1 cellular context compared by ENCODE assay signal in genomic region chr3:46558184-46559029, GRCh38.
TF ChIP-seq lines count a peak whose summit lies in the region.

No MANE protein-coding gene starts in this region.

TF ChIP-seq in K562, 482 proteins besides CTCF, POLR2A, EP300 and RAD21 (continued from another document and continues in another):
- TF ChIP-seq REST (CRISPR knock-in tag; IDR thresholded peaks at IDR 0.05; ENCODE audit: low read depth): 0 out of 2 replicates have a peak, but pooled peaks have one; percentile 49
- TF ChIP-seq GATAD2B (IDR thresholded peaks at IDR 0.05; ENCODE audit: borderline replicate concordance): peak; percentile 40; the same call in 1 of the 2 replicates
- no peak; the same call in 1 of the 2 replicates for TF ChIP-seq SMAD3 (CRISPR knock-in tag; conservative IDR thresholded peaks at IDR 0.05)
- no peak for TF ChIP-seq ZNF224 (CRISPR knock-in tag; IDR thresholded peaks at IDR 0.05)
- TF ChIP-seq ZKSCAN1 (IDR thresholded peaks at IDR 0.05; ENCODE audit: low read depth, low read length): no peak; the same call in 1 of the 2 replicates
- TF ChIP-seq PREB (CRISPR knock-in tag; IDR thresholded peaks at IDR 0.05): no peak
- TF ChIP-seq ZBED1 (IDR thresholded peaks at IDR 0.05): no peak
- TF ChIP-seq XRCC3 (IDR thresholded peaks at IDR 0.05): no peak
- TF ChIP-seq MEF2D (tag; conservative IDR thresholded peaks at IDR 0.05; ENCODE audit: low read depth): no peak
- TF ChIP-seq NR0B1 (IDR thresholded peaks at IDR 0.05; ENCODE audit: partially characterized antibody): no peak
- TF ChIP-seq DPF2 (IDR thresholded peaks at IDR 0.05): no peak; the same call in 1 of the 2 replicates
- TF ChIP-seq ZNF395 (CRISPR knock-in tag; IDR thresholded peaks at IDR 0.05): no peak; the same call in 1 of the 2 replicates
- TF ChIP-seq THRA (IDR thresholded peaks at IDR 0.05): no peak
- no peak for TF ChIP-seq GABPB2 (CRISPR knock-in tag; conservative IDR thresholded peaks at IDR 0.05)
- peak in 1 of 2 experiments; percentile 31; a peak in 1 of 4 replicates for TF ChIP-seq HDAC1 (IDR thresholded peaks at IDR 0.05)
- no peak for TF ChIP-seq PHF21A (IDR thresholded peaks at IDR 0.05; ENCODE audit: borderline replicate concordance, low read depth)
- no peak for TF ChIP-seq MCM5 (IDR thresholded peaks at IDR 0.05; ENCODE audit: low read depth)
- TF ChIP-seq TARDBP (IDR thresholded peaks at IDR 0.05): no peak; the same call in 1 of the 2 replicates
- TF ChIP-seq ZBTB7A (IDR thresholded peaks at IDR 0.05; ENCODE audit: borderline replicate concordance, control insufficient read depth, low read depth, low read length): no peak
- peak; percentile 10; the same call in 1 of the 2 replicates for TF ChIP-seq DNMT1 (IDR thresholded peaks at IDR 0.05)
- no peak for TF ChIP-seq HCFC1 (IDR thresholded peaks at IDR 0.05; ENCODE audit: low read depth, low read length)
- no peak for TF ChIP-seq FUS (optimal IDR thresholded peaks at IDR 0.05; ENCODE audit: low read depth, low read length)
- no peak for TF ChIP-seq ATF3 (IDR thresholded peaks at IDR 0.05)
- no peak for TF ChIP-seq ATF3 (CRISPR knock-in tag; conservative IDR thresholded peaks at IDR 0.05)
- peak; percentile 22; the same call in 1 of the 2 replicates for TF ChIP-seq NCOR1 (IDR thresholded peaks at IDR 0.05)
- TF ChIP-seq TRIM28 (IDR thresholded peaks at IDR 0.05): peak; percentile 14; the same call in 1 of the 2 replicates
- TF ChIP-seq GTF2E2 (tag; IDR thresholded peaks at IDR 0.05): no peak
- peak; percentile 21 for TF ChIP-seq TBP (optimal IDR thresholded peaks at IDR 0.05; ENCODE audit: low read depth, low read length)
- TF ChIP-seq USF1 (CRISPR knock-in tag; IDR thresholded peaks at IDR 0.05): no peak
- TF ChIP-seq ESRRA (IDR thresholded peaks at IDR 0.05; ENCODE audit: borderline replicate concordance, low read depth): no peak; the same call in 1 of the 2 replicates
- TF ChIP-seq ZNF143 (CRISPR knock-in tag; IDR thresholded peaks at IDR 0.05): no peak
- TF ChIP-seq ZNF830 (CRISPR knock-in tag; IDR thresholded peaks at IDR 0.05): no peak
- no peak for TF ChIP-seq MEF2A (IDR thresholded peaks at IDR 0.05; ENCODE audit: control insufficient read depth, low read depth, low read length)
- TF ChIP-seq EZH2 (IDR thresholded peaks at IDR 0.05; ENCODE audit: borderline replicate concordance, low read depth, low read length): no peak
- TF ChIP-seq BRF1 (IDR thresholded peaks at IDR 0.05; ENCODE audit: borderline replicate concordance, extremely low read depth, insufficient read length): no peak
- peak; percentile 50 for TF ChIP-seq ARHGAP35 (IDR thresholded peaks at IDR 0.05; ENCODE audit: partially characterized antibody)
- TF ChIP-seq GABPB1 (CRISPR knock-in tag; IDR thresholded peaks at IDR 0.05): no peak
- TF ChIP-seq PKNOX1 (IDR thresholded peaks at IDR 0.05): 0 out of 2 replicates have a peak, but pooled peaks have one; percentile 7
- TF ChIP-seq HBP1 (CRISPR knock-in tag; IDR thresholded peaks at IDR 0.05): no peak
- TF ChIP-seq TSC22D4 (tag; IDR thresholded peaks at IDR 0.05): no peak
- TF ChIP-seq TFAM (CRISPR knock-in tag; conservative IDR thresholded peaks at IDR 0.05): no peak
- no peak for TF ChIP-seq ATF2 (CRISPR knock-in tag; IDR thresholded peaks at IDR 0.05)
- TF ChIP-seq ZFPM2 (CRISPR knock-in tag; IDR thresholded peaks at IDR 0.05): no peak
- no peak for TF ChIP-seq KDM2B (CRISPR knock-in tag; IDR thresholded peaks at IDR 0.05)
- no peak for TF ChIP-seq KLF13 (tag; IDR thresholded peaks at IDR 0.05; ENCODE audit: borderline replicate concordance, low read depth)
- no peak for TF ChIP-seq ESRRB (CRISPR knock-in tag; IDR thresholded peaks at IDR 0.05; ENCODE audit: borderline replicate concordance)
- TF ChIP-seq STAT6 (CRISPR knock-in tag; IDR thresholded peaks at IDR 0.05): no peak
- TF ChIP-seq C11orf30 (IDR thresholded peaks at IDR 0.05; ENCODE audit: low read depth): no peak
- no peak for TF ChIP-seq U2AF1 (optimal IDR thresholded peaks at IDR 0.05; ENCODE audit: low read depth, low read length)
- TF ChIP-seq ZNF431 (CRISPR knock-in tag; IDR thresholded peaks at IDR 0.05): no peak
- TF ChIP-seq NFYB (IDR thresholded peaks at IDR 0.05; ENCODE audit: extremely low read depth, insufficient read length): no peak
- TF ChIP-seq JUN (IDR thresholded peaks at IDR 0.05; ENCODE audit: borderline replicate concordance, low read depth, low read length): no peak
- TF ChIP-seq JUN (CRISPR knock-in tag; IDR thresholded peaks at IDR 0.05; ENCODE audit: borderline replicate concordance): no peak
